Comparison of ENCODE assay signal across 8 cellular contexts in the genomic region with DNA sequence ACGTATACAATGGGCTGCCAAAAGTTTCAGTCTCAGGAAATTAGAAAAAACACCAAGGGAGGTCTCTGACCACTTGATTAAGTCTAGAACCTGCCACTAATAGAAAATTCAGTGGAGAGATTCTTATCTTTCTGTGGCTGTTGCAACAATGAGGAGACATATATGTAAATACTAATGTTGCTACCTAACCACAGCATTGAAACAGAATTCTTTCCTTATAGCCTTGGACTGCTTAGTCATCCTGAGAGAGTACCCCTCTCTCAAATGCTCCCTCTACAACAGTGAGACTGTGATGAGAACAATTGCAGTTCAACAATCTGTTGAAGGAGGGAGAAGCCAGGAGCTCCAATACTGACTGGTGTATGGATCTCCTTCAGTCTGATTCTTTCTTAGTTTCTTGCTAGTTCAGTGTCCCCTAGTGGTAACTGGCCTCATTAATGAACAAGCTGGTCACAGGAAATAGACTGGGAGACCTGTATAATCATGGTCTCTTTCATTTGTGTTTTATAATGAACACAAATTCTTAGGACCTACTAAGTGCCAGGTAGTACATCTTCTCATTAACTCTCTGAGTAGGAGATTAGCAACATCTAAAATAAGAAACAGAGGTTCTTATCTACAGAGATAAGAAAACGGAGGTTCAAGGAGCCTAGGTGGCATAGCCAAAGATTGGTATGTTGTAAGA.
DNase-seq lines count a peak whose midpoint lies in the region; ATAC-seq and TF ChIP-seq lines count a peak whose summit lies in the region.

No MANE protein-coding gene starts in this region.

- peak; percentile 82 for TF ChIP-seq CTCF in astrocyte of the spinal cord (IDR thresholded peaks at IDR 0.05; ENCODE audit: low read depth, low read length)

- no peak overlapping the region for H3K4me3 ChIP-seq in astrocyte of the spinal cord (ENCODE audit: low read depth, low read length)
- no peak overlapping the region for H3K4me3 ChIP-seq in skeletal muscle cell (ENCODE audit: low read depth, low read length)

- in situ Hi-C loops in astrocyte of the spinal cord (cut with HindIII; ENCODE audit: low sequenced_read_pairs) = no loop called here

- ATAC-seq in GM19468 (IDR thresholded peaks at IDR 0.05; ENCODE audit: extremely low read depth, unreplicated experiment) (peak; percentile 69), HG03520 (IDR thresholded peaks at IDR 0.05; ENCODE audit: unreplicated experiment) (peak; percentile 68)

- peak; percentile 87 for DNase-seq in EH (ENCODE audit: low read depth)
- DNase-seq in NCI-H748 (lab: John Stamatoyannopoulos, UW; ENCODE audit: unreplicated experiment) = peak; percentile 58
- peak; percentile 92 for DNase-seq in astrocyte of the spinal cord (ENCODE audit: low read depth, low spot score)
- peak; percentile 69 for DNase-seq in iPS DF 4.7 (ENCODE audit: extremely low read depth, low spot score)
- peak; percentile 91 for DNase-seq in skeletal muscle cell (ENCODE audit: low read depth)
- DNase-seq in NK-92 treated with Interleukin-12 subunit alpha and Interleukin-12 subunit beta, amount 100 ng/mL, for 24 hours (lab: John Stamatoyannopoulos, UW) = no peak
